Comparison of ENCODE assay signal across 26 cellular contexts in the genomic region with DNA sequence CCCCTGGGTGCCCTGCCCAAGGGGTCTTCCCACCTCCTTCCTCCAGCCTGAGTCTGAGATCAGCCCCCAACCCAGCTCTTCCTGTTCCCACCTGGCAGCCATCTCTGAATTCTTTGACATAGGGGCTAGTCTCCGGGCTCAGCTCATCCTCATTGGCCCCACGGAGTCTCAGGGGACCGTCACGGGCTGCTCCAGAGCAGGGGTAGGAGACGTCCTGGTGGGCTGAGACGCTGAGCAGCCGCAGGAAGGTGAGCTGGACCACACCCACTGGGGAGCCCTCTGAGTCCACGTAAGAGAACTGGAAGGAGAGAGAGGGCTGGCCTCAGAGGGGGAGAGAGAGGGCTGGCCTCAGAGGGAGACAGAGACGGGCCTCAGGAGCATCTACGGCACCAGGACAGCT.
"Had no signal": no experiment of that assay in that cellular context is flagged by ENCODE, and none has a peak within 500 bp of the region (broad histone marks: within the 10 kb centered on the region; RNA-seq: fewer than 3 reads in every experiment).

No MANE protein-coding gene starts in this region.

- H3K27ac ChIP-seq: adrenal gland, body of pancreas, gastroesophageal sphincter, ovary, psoas muscle, sigmoid colon, testis, transverse colon, VCaP had no signal

- H3K9me3 Mint-ChIP-seq: activated naive CD4-positive, alpha-beta T cell treated with anti-CD3 and anti-CD28 coated beads for 36 hours; activated naive CD8-positive, alpha-beta T cell treated with anti-CD3 and anti-CD28 coated beads for 36 hours; activated T-helper 1 cell treated with anti-CD3 and anti-CD28 coated beads, Interleukin-12 subunit alpha, Interleukin-12 subunit beta, Interleukin-2, Interleukin-4 antibody, amounts not matched to agents 30 ng/mL and 10 ng/mL and 1 ng/mL, durations not matched to agents 14 hours and 24 hours and 36 hours; memory B cell; naive thymus-derived CD8-positive, alpha-beta T cell; stimulated activated memory B cell treated with anti-CD40 and anti-IgM and Interleukin-4, amounts not matched to agents 10 μg/mL and 1 μg/mL and 100 μg/mL, for 72 hours had no signal

- ATAC-seq: body of pancreas; gastroesophageal sphincter; naive thymus-derived CD8-positive, alpha-beta T cell; psoas muscle; stimulated activated memory B cell treated with anti-CD40 and anti-IgM and Interleukin-4, amounts not matched to agents 10 μg/mL and 1 μg/mL and 100 μg/mL, for 72 hours had no signal

- DNase-seq: activated CD4-positive, alpha-beta T cell treated with anti-CD3 and anti-CD28 coated beads for 4 hours; activated CD4-positive, alpha-beta T cell treated with anti-CD3 and anti-CD28 coated beads, Interleukin-2, amount 50 U/mL, for 4 hours; activated CD8-positive, alpha-beta memory T cell treated with anti-CD3 and anti-CD28 coated beads for 24 hours; activated naive CD4-positive, alpha-beta T cell treated with anti-CD3 and anti-CD28 coated beads for 36 hours; activated naive CD8-positive, alpha-beta T cell treated with anti-CD3 and anti-CD28 coated beads for 36 hours; aorta; body of pancreas; effector CD8-positive, alpha-beta T cell; hippocampal formation; kidney; naive thymus-derived CD8-positive, alpha-beta T cell; ovary; psoas muscle; sigmoid colon; small intestine; stimulated activated CD4-positive, alpha-beta T cell treated with anti-CD3 and anti-CD28 coated beads, Interleukin-4, amount 100 ng/mL, for 4 hours; stimulated activated CD8-positive, alpha-beta memory T cell treated with anti-CD3 and anti-CD28 coated beads, Interleukin-4, amount 100 ng/mL, for 48 hours; T-helper 1 cell; testis; transverse colon had no signal

- H3K4me3 Mint-ChIP-seq: activated naive CD4-positive, alpha-beta T cell treated with anti-CD3 and anti-CD28 coated beads for 36 hours; activated naive CD8-positive, alpha-beta T cell treated with anti-CD3 and anti-CD28 coated beads for 36 hours; activated T-helper 1 cell treated with anti-CD3 and anti-CD28 coated beads, Interleukin-12 subunit alpha, Interleukin-12 subunit beta, Interleukin-2, Interleukin-4 antibody, amounts not matched to agents 30 ng/mL and 10 ng/mL and 1 ng/mL, durations not matched to agents 14 hours and 24 hours and 36 hours; memory B cell; stimulated activated memory B cell treated with anti-CD40 and anti-IgM and Interleukin-4, amounts not matched to agents 10 μg/mL and 1 μg/mL and 100 μg/mL, for 72 hours had no signal

- H3K9me3 ChIP-seq: adrenal gland, body of pancreas, gastroesophageal sphincter, ovary, psoas muscle, sigmoid colon, testis, transverse colon had no signal

- H3K27me3 ChIP-seq: adrenal gland, body of pancreas, gastroesophageal sphincter, ovary, sigmoid colon, testis, transverse colon had no signal

- H3K36me3 Mint-ChIP-seq: activated naive CD8-positive, alpha-beta T cell treated with anti-CD3 and anti-CD28 coated beads for 36 hours; memory B cell; naive thymus-derived CD8-positive, alpha-beta T cell; stimulated activated memory B cell treated with anti-CD40 and anti-IgM and Interleukin-4, amounts not matched to agents 10 μg/mL and 1 μg/mL and 100 μg/mL, for 72 hours had no signal

- H3K36me3 ChIP-seq: adrenal gland, gastroesophageal sphincter, ovary, sigmoid colon, transverse colon had no signal

- H3K4me3 ChIP-seq: adrenal gland, body of pancreas, gastroesophageal sphincter, ovary, psoas muscle, sigmoid colon, testis, transverse colon had no signal

- H3K27me3 Mint-ChIP-seq: activated naive CD8-positive, alpha-beta T cell treated with anti-CD3 and anti-CD28 coated beads for 36 hours had no signal

- H3K27ac Mint-ChIP-seq: activated naive CD4-positive, alpha-beta T cell treated with anti-CD3 and anti-CD28 coated beads for 36 hours; activated naive CD8-positive, alpha-beta T cell treated with anti-CD3 and anti-CD28 coated beads for 36 hours; activated T-helper 1 cell treated with anti-CD3 and anti-CD28 coated beads, Interleukin-12 subunit alpha, Interleukin-12 subunit beta, Interleukin-2, Interleukin-4 antibody, amounts not matched to agents 30 ng/mL and 10 ng/mL and 1 ng/mL, durations not matched to agents 14 hours and 24 hours and 36 hours; memory B cell; stimulated activated memory B cell treated with anti-CD40 and anti-IgM and Interleukin-4, amounts not matched to agents 10 μg/mL and 1 μg/mL and 100 μg/mL, for 72 hours had no signal
